In the genomic region with DNA sequence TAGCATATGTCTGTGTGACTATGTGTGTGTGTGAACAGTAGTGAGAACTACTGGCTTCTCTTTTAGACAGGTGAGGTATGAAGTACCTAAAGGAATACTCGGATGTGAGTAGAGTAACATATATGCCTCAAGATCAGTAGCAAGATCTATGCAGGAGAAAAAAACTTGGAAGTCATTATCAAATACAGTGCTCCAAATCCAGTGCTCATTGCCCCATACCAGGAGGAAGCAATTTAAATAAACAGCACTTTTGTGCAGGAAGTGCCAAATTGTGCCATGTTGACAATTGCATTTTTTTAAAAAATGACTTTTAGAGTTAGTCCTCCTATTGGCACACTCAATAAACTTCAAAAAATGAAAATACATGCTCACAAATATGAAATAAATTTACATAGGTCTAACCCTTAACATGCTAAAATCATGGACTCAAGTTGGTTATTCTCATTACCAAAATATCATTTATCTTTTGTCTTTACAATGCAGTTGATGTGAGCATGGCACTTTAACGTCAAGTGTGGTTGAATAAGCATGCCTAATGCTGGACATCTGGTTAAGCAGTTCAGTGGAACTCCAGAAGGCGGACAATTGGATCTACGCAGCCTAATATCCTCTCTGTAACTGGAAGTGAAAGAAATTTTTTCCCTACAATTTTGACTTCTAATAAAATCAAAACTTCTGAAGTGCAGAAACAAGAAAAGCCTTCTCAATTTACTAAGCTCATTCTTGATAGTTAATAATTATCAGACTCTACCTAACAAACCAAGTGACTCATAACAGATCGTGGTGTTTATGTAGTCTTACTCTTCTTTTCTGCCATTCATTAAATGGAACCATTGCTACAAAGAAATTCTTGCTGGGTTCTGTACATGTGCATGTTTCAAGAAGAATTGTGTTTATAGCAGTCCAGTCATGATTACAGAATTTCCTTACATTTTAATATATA, we compare ENCODE assay signal across 20 cellular contexts.
DNase-seq lines count a peak whose midpoint lies in the region; ATAC-seq, FAIRE-seq and TF ChIP-seq lines count a peak whose summit lies in the region.
"Had no signal": no experiment of that assay in that cellular context is flagged by ENCODE, and none has a peak within 500 bp of the region (broad histone marks: within the 10 kb centered on the region; RNA-seq: fewer than 3 reads in every experiment).

No MANE protein-coding gene starts in this region.

- no peaks in the 10 kb centered on the region for H3K9me3 Mint-ChIP-seq in activated CD4-positive, alpha-beta memory T cell treated with anti-CD3 and anti-CD28 coated beads, Interleukin-2, amount 10 ng/mL, durations not matched to agents 7 days and 5 days
- H3K9me3 Mint-ChIP-seq: activated naive CD4-positive, alpha-beta T cell treated with anti-CD3 and anti-CD28 coated beads for 36 hours; CD8-positive, alpha-beta memory T cell had no signal

- H3K9me3 ChIP-seq in A673 (ENCODE audit: low read depth, low read length, poor library complexity, severe bottlenecking) (no peaks in the 10 kb centered on the region), gastrocnemius medialis (no peaks in the 10 kb centered on the region)
- H3K9me3 ChIP-seq: ascending aorta, uterus had no signal

- in situ Hi-C loops in gastrocnemius medialis (cut with MboI; ENCODE audit: low sequenced_read_pairs in 4 of 4): no loop called here

- H3K4me1 Mint-ChIP-seq in activated CD4-positive, alpha-beta memory T cell treated with anti-CD3 and anti-CD28 coated beads, Interleukin-2, amount 10 ng/mL, durations not matched to agents 7 days and 5 days: no peaks in the 10 kb centered on the region
- H3K4me1 Mint-ChIP-seq: activated CD4-positive, alpha-beta T cell treated with anti-CD3 and anti-CD28 coated beads, Interleukin-2, amount 10 ng/mL, durations not matched to agents 24 days and 14 days had no signal

- DNase-seq in A673 (ENCODE audit: low spot score): peak; percentile 30
- peak; percentile 39 for DNase-seq in LoVo (ENCODE audit: low spot score)
- DNase-seq in kidney glomerular epithelial cell (lab: John Stamatoyannopoulos, UW): peak; percentile 81
- DNase-seq in NOMO-1 treated with dmso at 0.1 percent for 144 hours (lab: John Stamatoyannopoulos, UW; ENCODE audit: unreplicated experiment): no peak
- no peak for DNase-seq in GM19239 (ENCODE audit: insufficient read length, low spot score)
- no peak for DNase-seq in activated CD4-positive, alpha-beta memory T cell treated with anti-CD3 and anti-CD28 coated beads, Interleukin-2, amount 10 ng/mL, durations not matched to agents 7 days and 5 days
- no peak for DNase-seq in gastrocnemius medialis
- DNase-seq: activated CD4-positive, alpha-beta T cell treated with anti-CD3 and anti-CD28 coated beads, Interleukin-2, amount 10 ng/mL, durations not matched to agents 24 days and 14 days; activated naive CD4-positive, alpha-beta T cell treated with anti-CD3 and anti-CD28 coated beads for 36 hours; activated T-cell treated with anti-CD3 and anti-CD28 coated beads for 4 hours; CD8-positive, alpha-beta memory T cell; foreskin melanocyte; mammary epithelial cell; naive thymus-derived CD4-positive, alpha-beta T cell; NCI-H1930; uterus had no signal

- FAIRE-seq in GM19239 (lab: Jason Lieb, UNC): no peak
- FAIRE-seq: HTR-8/SVneo had no signal

- no peaks in the 10 kb centered on the region for H3K36me3 ChIP-seq in A673 (ENCODE audit: insufficient read depth, low read length, poor library complexity, severe bottlenecking)
- H3K36me3 ChIP-seq in gastrocnemius medialis: no peaks in the 10 kb centered on the region
- H3K36me3 ChIP-seq: ascending aorta, uterus had no signal

- no TSS peak for BruUV-seq in A673 (replicated peaks; lab: Mats Ljungman, UMichigan)

- TF ChIP-seq CTCF in A673 (conservative IDR thresholded peaks at IDR 0.05; ENCODE audit: low read depth, low read length): no peak
- no peak for TF ChIP-seq CTCF in gastrocnemius medialis (IDR thresholded peaks at IDR 0.05 in 4 of 5, conservative IDR thresholded peaks at IDR 0.05 in 1 of 5)

- TF ChIP-seq POLR2A in gastrocnemius medialis (IDR thresholded peaks at IDR 0.05): no peak

- intact Hi-C loops in A673 (cut with micrococcal nuclease; ENCODE audit: unreplicated experiment) (no loop called here), gastrocnemius medialis (cut with DNase I; ENCODE audit: low total_unique reads) (no loop called here)

- no peak overlapping the region for H3K4me3 ChIP-seq in A673 (ENCODE audit: low read depth, low read length, poor library complexity, severe bottlenecking)
- no peak overlapping the region for H3K4me3 ChIP-seq in gastrocnemius medialis
- H3K4me3 ChIP-seq: ascending aorta, SK-N-MC, uterus had no signal

- H3K27me3 ChIP-seq in A673 (replicated peaks; ENCODE audit: insufficient read depth, low read depth, low read length, poor library complexity) (no peaks in the 10 kb centered on the region), gastrocnemius medialis (no peaks in the 10 kb centered on the region)
- H3K27me3 ChIP-seq: ascending aorta, uterus had no signal

- ATAC-seq in GM19467 (IDR thresholded peaks at IDR 0.05; ENCODE audit: unreplicated experiment) (peak; percentile 61), gastrocnemius medialis (no peak)
- ATAC-seq: naive thymus-derived CD4-positive, alpha-beta T cell had no signal

- H3K27me3 Mint-ChIP-seq in activated CD4-positive, alpha-beta memory T cell treated with anti-CD3 and anti-CD28 coated beads, Interleukin-2, amount 10 ng/mL, durations not matched to agents 7 days and 5 days: peaks cover 2% of the 10 kb centered on the region

- CTCF ChIA-PET in A673 (lab: Charles Lee): no interaction called here
- CTCF ChIA-PET in activated CD4-positive, alpha-beta memory T cell treated with anti-CD3 and anti-CD28 coated beads, Interleukin-2, amount 10 ng/mL, durations not matched to agents 7 days and 5 days (lab: Charles Lee): no interaction called here

- H3K27ac Mint-ChIP-seq in activated CD4-positive, alpha-beta memory T cell treated with anti-CD3 and anti-CD28 coated beads, Interleukin-2, amount 10 ng/mL, durations not matched to agents 7 days and 5 days: no peak overlapping the region
- H3K27ac Mint-ChIP-seq: activated CD4-positive, alpha-beta T cell treated with anti-CD3 and anti-CD28 coated beads, Interleukin-2, amount 10 ng/mL, durations not matched to agents 24 days and 14 days; activated naive CD4-positive, alpha-beta T cell treated with anti-CD3 and anti-CD28 coated beads for 36 hours; naive thymus-derived CD4-positive, alpha-beta T cell had no signal

- H3K4me3 Mint-ChIP-seq in activated CD4-positive, alpha-beta memory T cell treated with anti-CD3 and anti-CD28 coated beads, Interleukin-2, amount 10 ng/mL, durations not matched to agents 7 days and 5 days: no peak overlapping the region
- H3K4me3 Mint-ChIP-seq: activated CD4-positive, alpha-beta T cell treated with anti-CD3 and anti-CD28 coated beads, Interleukin-2, amount 10 ng/mL, durations not matched to agents 24 days and 14 days; activated naive CD4-positive, alpha-beta T cell treated with anti-CD3 and anti-CD28 coated beads for 36 hours; CD8-positive, alpha-beta memory T cell; naive thymus-derived CD4-positive, alpha-beta T cell had no signal

- no peaks in the 10 kb centered on the region for H3K36me3 Mint-ChIP-seq in activated CD4-positive, alpha-beta memory T cell treated with anti-CD3 and anti-CD28 coated beads, Interleukin-2, amount 10 ng/mL, durations not matched to agents 7 days and 5 days (ENCODE audit: low read depth)
- H3K36me3 Mint-ChIP-seq: CD8-positive, alpha-beta memory T cell had no signal

- H3K4me1 ChIP-seq in A673 (ENCODE audit: insufficient read depth, low read length, poor library complexity, severe bottlenecking) (peaks cover 13% of the 10 kb centered on the region), gastrocnemius medialis (no peaks in the 10 kb centered on the region)
- H3K4me1 ChIP-seq: uterus had no signal

- POLR2A ChIA-PET in A673 (lab: Charles Lee; ENCODE audit: low non-redundant PET): no interaction called here
- POLR2A ChIA-PET in activated CD4-positive, alpha-beta memory T cell treated with anti-CD3 and anti-CD28 coated beads, Interleukin-2, amount 10 ng/mL, durations not matched to agents 7 days and 5 days (lab: Charles Lee): no interaction called here

- no peak overlapping the region for H3K27ac ChIP-seq in A673 (ENCODE audit: low read depth, low read length, poor library complexity, severe bottlenecking)
- H3K27ac ChIP-seq in gastrocnemius medialis: no peak overlapping the region
- H3K27ac ChIP-seq: ascending aorta, SK-N-MC, uterus had no signal

Comparison
In these comparisons a context has a peak if more than half of its experiments do, and no peak if none do; other contexts are left out.
1. DNase-seq: peak in A673 (single experiment), LoVo (single experiment) and kidney glomerular epithelial cell (single experiment); none in NOMO-1 treated with dmso at 0.1 percent for 144 hours (single experiment), GM19239 (single experiment), activated CD4-positive, alpha-beta memory T cell treated with anti-CD3 and anti-CD28 coated beads, Interleukin-2, amount 10 ng/mL, durations not matched to agents 7 days and 5 days (single experiment) and gastrocnemius medialis (0 of 2).